Comparison of ENCODE assay signal across 27 cellular contexts in the genomic region with DNA sequence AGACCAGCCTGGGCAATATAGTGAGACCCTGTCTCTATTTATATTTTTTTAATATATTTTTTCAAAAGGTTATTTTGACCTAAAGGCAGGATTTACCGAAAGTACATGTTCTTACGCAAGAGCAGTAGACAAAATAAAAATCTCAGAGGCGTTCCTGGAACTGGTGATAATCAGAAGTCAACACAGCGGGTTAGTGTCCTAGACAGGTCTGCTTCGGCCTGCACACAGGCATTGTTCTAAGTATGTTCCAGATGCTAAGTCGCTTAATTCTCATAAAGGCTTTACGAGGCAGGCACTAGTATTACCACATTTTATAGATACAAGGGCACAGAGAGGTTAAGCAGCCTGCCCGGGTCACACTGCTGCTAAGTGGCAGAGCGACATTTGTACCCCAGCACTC.
"Had no signal": no experiment of that assay in that cellular context is flagged by ENCODE, and none has a peak within 500 bp of the region (broad histone marks: within the 10 kb centered on the region; RNA-seq: fewer than 3 reads in every experiment).

No MANE protein-coding gene starts in this region.

- ATAC-seq: left colon; lower lobe of right lung; naive thymus-derived CD8-positive, alpha-beta T cell; pancreas; sciatic nerve had no signal

- H3K9me3 ChIP-seq: heart right ventricle, lower lobe of right lung, pancreas, stomach, thyroid gland had no signal

- H3K4me3 ChIP-seq: dorsolateral prefrontal cortex, heart right ventricle, lower lobe of right lung, pancreas, smooth muscle cell, stomach, thyroid gland had no signal

- H3K27ac ChIP-seq: dorsolateral prefrontal cortex, heart right ventricle, lower lobe of right lung, pancreas, stomach had no signal

- H3K4me1 ChIP-seq: heart right ventricle, lower lobe of right lung, pancreas, stomach had no signal

- H3K4me2 ChIP-seq: smooth muscle cell had no signal

- H3K36me3 ChIP-seq: heart right ventricle, lower lobe of right lung, pancreas, stomach, thyroid gland had no signal

- H3K27me3 ChIP-seq: dorsolateral prefrontal cortex, pancreas, stomach, thyroid gland had no signal

- DNase-seq: cerebellar nuclear complex; cortex of kidney; dorsolateral prefrontal cortex; effector CD4-positive, alpha-beta T cell; foreskin fibroblast; glutamatergic neuron; heart right ventricle; hypothalamus; immature natural killer cell; islet precursor cell; kidney glomerular epithelial cell; left colon; left ventricle myocardium superior; lower lobe of right lung; naive thymus-derived CD8-positive, alpha-beta T cell; nephron progenitor cell; occipital lobe; pancreas; stimulated activated CD4-positive, alpha-beta T cell treated with anti-CD3 and anti-CD28 coated beads, Interleukin-12 subunit alpha, Interleukin-12 subunit beta, amount 100 ng/mL, for 4 hours; stimulated activated CD4-positive, alpha-beta T cell treated with anti-CD3 and anti-CD28 coated beads, Interleukin-1b, Interleukin-23, amount 100 ng/mL, for 48 hours; stimulated activated CD4-positive, alpha-beta T cell treated with anti-CD3 and anti-CD28 coated beads, Interleukin-4, amount 100 ng/mL, for 1 hour; stimulated activated naive CD4-positive, alpha-beta T cell treated with Interleukin-2 at 50 U/mL for 16 hours; stomach; trophoblast cell had no signal
